1 cellular context compared by ENCODE assay signal in genomic region chr17:35808240-35808961, GRCh38.
A peak's percentile ranks its signal among the peaks of the same experiment; 100 is the strongest.
TF ChIP-seq lines count a peak whose summit lies in the region.

No MANE protein-coding gene starts in this region.

TF ChIP-seq in K562, 482 proteins besides CTCF, POLR2A, EP300 and RAD21 (continued from another document):
- TF ChIP-seq ZBTB9 (CRISPR knock-in tag; IDR thresholded peaks at IDR 0.05) (no peak), SIN3B (IDR thresholded peaks at IDR 0.05; ENCODE audit: low read depth) (0 out of 2 replicates have a peak, but pooled peaks have one; percentile 4), ATF4 (CRISPR knock-in tag; IDR thresholded peaks at IDR 0.05) (peak; percentile 79), KLF16 (IDR thresholded peaks at IDR 0.05) (no peak), MED1 (CRISPR knock-in tag; IDR thresholded peaks at IDR 0.05; ENCODE audit: borderline replicate concordance) (no peak), SMARCA5 (IDR thresholded peaks at IDR 0.05) (0 out of 2 replicates have a peak, but pooled peaks have one; percentile 27), ZNF318 (IDR thresholded peaks at IDR 0.05; ENCODE audit: borderline replicate concordance in 1 of 2, low read depth in 1 of 2) (0 out of 4 replicates have a peak, but pooled peaks of 1 of the 2 experiments have one; percentile 46), ZNF639 (CRISPR knock-in tag; conservative IDR thresholded peaks at IDR 0.05 in 1 of 2, IDR thresholded peaks at IDR 0.05 in 1 of 2) (no peak), LEF1 (IDR thresholded peaks at IDR 0.05) (no peak), HBP1 (CRISPR knock-in tag; IDR thresholded peaks at IDR 0.05) (0 out of 2 replicates have a peak, but pooled peaks have one; percentile 41), ZNF584 (CRISPR knock-in tag; IDR thresholded peaks at IDR 0.05; ENCODE audit: low read depth) (no peak), FOXM1 (IDR thresholded peaks at IDR 0.05; ENCODE audit: low read depth) (no peak), FOXM1 (CRISPR knock-in tag; IDR thresholded peaks at IDR 0.05; ENCODE audit: low read depth) (no peak), ETS1 (conservative IDR thresholded peaks at IDR 0.05; ENCODE audit: control insufficient read depth, low read depth, low read length) (no peak), CEBPB (tag; IDR thresholded peaks at IDR 0.05) (peak; percentile 75)
